ENCODE assay signal across 27 cellular contexts in the genomic region with DNA sequence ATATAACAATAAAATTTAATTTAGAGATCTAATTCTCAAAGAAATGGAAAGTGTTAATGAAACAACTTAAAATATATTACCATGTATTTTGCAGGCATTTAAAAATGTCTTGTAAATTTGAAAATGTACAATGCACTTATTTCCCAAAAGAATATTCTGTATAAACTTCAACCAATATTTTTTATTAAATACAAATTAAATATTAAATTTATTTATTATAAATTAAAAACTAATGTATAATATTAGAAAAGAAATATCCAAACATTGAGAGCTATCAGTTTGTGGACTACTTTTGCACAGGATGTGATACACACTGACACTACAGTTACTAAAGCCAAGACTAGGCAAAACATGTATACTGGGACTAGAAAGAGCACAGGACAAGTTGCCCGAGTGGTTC.
"Had no signal": no experiment of that assay in that cellular context is flagged by ENCODE, and none has a peak within 500 bp of the region (broad histone marks: within the 10 kb centered on the region; RNA-seq: fewer than 3 reads in every experiment).

No MANE protein-coding gene starts in this region.

- H3K27me3 Mint-ChIP-seq: activated CD8-positive, alpha-beta T cell treated with anti-CD3 and anti-CD28 coated beads for 36 hours; activated naive CD4-positive, alpha-beta T cell treated with anti-CD3 and anti-CD28 coated beads, Interleukin-2, amount 50 U/mL, for 24 hours; activated naive CD8-positive, alpha-beta T cell treated with anti-CD3 and anti-CD28 coated beads for 36 hours; activated naive CD8-positive, alpha-beta T cell treated with anti-CD3 and anti-CD28 coated beads, Interleukin-2, amount 50 U/mL, for 24 hours; T-helper 17 cell had no signal

- H3K4me3 Mint-ChIP-seq: activated CD8-positive, alpha-beta T cell treated with anti-CD3 and anti-CD28 coated beads for 36 hours; activated naive CD4-positive, alpha-beta T cell treated with anti-CD3 and anti-CD28 coated beads for 36 hours; activated naive CD4-positive, alpha-beta T cell treated with anti-CD3 and anti-CD28 coated beads, Interleukin-2, amount 50 U/mL, for 24 hours; activated naive CD8-positive, alpha-beta T cell treated with anti-CD3 and anti-CD28 coated beads for 36 hours; activated naive CD8-positive, alpha-beta T cell treated with anti-CD3 and anti-CD28 coated beads, Interleukin-2, amount 50 U/mL, for 24 hours; activated T-cell treated with anti-CD3 and anti-CD28 coated beads, Interleukin-2, amount 50 U/mL, for 4 hours; T-helper 17 cell; T-helper 2 cell treated with Interferon-gamma antibody and Interleukin-4, amounts not matched to agents 5 μg/mL and 100 μg/mL, for 36 hours had no signal

- H3K36me3 Mint-ChIP-seq: activated naive CD4-positive, alpha-beta T cell treated with anti-CD3 and anti-CD28 coated beads, Interleukin-2, amount 50 U/mL, for 24 hours; activated naive CD8-positive, alpha-beta T cell treated with anti-CD3 and anti-CD28 coated beads for 36 hours had no signal

- H3K9me3 Mint-ChIP-seq: activated CD8-positive, alpha-beta T cell treated with anti-CD3 and anti-CD28 coated beads for 36 hours; activated naive CD8-positive, alpha-beta T cell treated with anti-CD3 and anti-CD28 coated beads for 36 hours; activated T-cell treated with anti-CD3 and anti-CD28 coated beads, Interleukin-2, amount 50 U/mL, for 4 hours; activated T-helper 2 cell treated with anti-CD3 and anti-CD28 coated beads, Interferon-gamma antibody, Interleukin-2, Interleukin-4, amounts not matched to agents 10 μg/mL and 5 μg/mL and 100 μg/mL, durations not matched to agents 14 hours and 24 hours and 36 hours had no signal

- DNase-seq: activated CD4-positive, alpha-beta T cell treated with anti-CD3 and anti-CD28 coated beads for 48 hours; activated CD4-positive, alpha-beta T cell treated with anti-CD3 and anti-CD28 coated beads, Interleukin-2, amount 50 U/mL, for 1 hour; activated CD4-positive, alpha-beta T cell treated with anti-CD3 and anti-CD28 coated beads, Interleukin-2, amount 50 U/mL, for 48 hours; activated CD8-positive, alpha-beta memory T cell treated with anti-CD3 and anti-CD28 coated beads for 24 hours; activated CD8-positive, alpha-beta T cell treated with anti-CD3 and anti-CD28 coated beads for 36 hours; activated effector memory CD4-positive, alpha-beta T cell treated with anti-CD3 and anti-CD28 coated beads, Interleukin-2, amount 50 U/mL, for 16 hours; activated naive CD4-positive, alpha-beta T cell treated with anti-CD3 and anti-CD28 coated beads for 36 hours; activated naive CD8-positive, alpha-beta T cell treated with anti-CD3 and anti-CD28 coated beads for 36 hours; activated naive CD8-positive, alpha-beta T cell treated with anti-CD3 and anti-CD28 coated beads, Interleukin-2, amount 50 U/mL, for 24 hours; activated T-cell treated with anti-CD3 and anti-CD28 coated beads, Interleukin-2, amount 50 U/mL, for 4 hours; adrenal gland; amygdala; aorta; body of pancreas; caudate nucleus; colonic mucosa; effector CD8-positive, alpha-beta T cell; foreskin fibroblast; gastrocnemius medialis; heart right ventricle; T-helper 1 cell; T-helper 17 cell; T1000 had no signal

- H3K4me1 Mint-ChIP-seq: activated naive CD4-positive, alpha-beta T cell treated with anti-CD3 and anti-CD28 coated beads, Interleukin-2, amount 50 U/mL, for 24 hours; activated naive CD8-positive, alpha-beta T cell treated with anti-CD3 and anti-CD28 coated beads for 36 hours; T-helper 17 cell had no signal

- H3K27ac Mint-ChIP-seq: activated CD8-positive, alpha-beta T cell treated with anti-CD3 and anti-CD28 coated beads for 36 hours; activated naive CD4-positive, alpha-beta T cell treated with anti-CD3 and anti-CD28 coated beads for 36 hours; activated naive CD4-positive, alpha-beta T cell treated with anti-CD3 and anti-CD28 coated beads, Interleukin-2, amount 50 U/mL, for 24 hours; activated naive CD8-positive, alpha-beta T cell treated with anti-CD3 and anti-CD28 coated beads for 36 hours; activated naive CD8-positive, alpha-beta T cell treated with anti-CD3 and anti-CD28 coated beads, Interleukin-2, amount 50 U/mL, for 24 hours; activated T-helper 2 cell treated with anti-CD3 and anti-CD28 coated beads, Interferon-gamma antibody, Interleukin-2, Interleukin-4, amounts not matched to agents 10 μg/mL and 5 μg/mL and 100 μg/mL, durations not matched to agents 14 hours and 24 hours and 36 hours; T-helper 17 cell; T-helper 2 cell treated with Interferon-gamma antibody and Interleukin-4, amounts not matched to agents 5 μg/mL and 100 μg/mL, for 36 hours had no signal

- ATAC-seq: activated CD8-positive, alpha-beta T cell treated with anti-CD3 and anti-CD28 coated beads for 36 hours; activated naive CD8-positive, alpha-beta T cell treated with anti-CD3 and anti-CD28 coated beads, Interleukin-2, amount 50 U/mL, for 24 hours; activated T-cell treated with anti-CD3 and anti-CD28 coated beads, Interleukin-2, amount 50 U/mL, for 4 hours; body of pancreas; esophagus mucosa; gastrocnemius medialis; heart right ventricle; T-helper 17 cell had no signal
